Comparison of ENCODE assay signal across 1 cellular context in the genomic region with DNA sequence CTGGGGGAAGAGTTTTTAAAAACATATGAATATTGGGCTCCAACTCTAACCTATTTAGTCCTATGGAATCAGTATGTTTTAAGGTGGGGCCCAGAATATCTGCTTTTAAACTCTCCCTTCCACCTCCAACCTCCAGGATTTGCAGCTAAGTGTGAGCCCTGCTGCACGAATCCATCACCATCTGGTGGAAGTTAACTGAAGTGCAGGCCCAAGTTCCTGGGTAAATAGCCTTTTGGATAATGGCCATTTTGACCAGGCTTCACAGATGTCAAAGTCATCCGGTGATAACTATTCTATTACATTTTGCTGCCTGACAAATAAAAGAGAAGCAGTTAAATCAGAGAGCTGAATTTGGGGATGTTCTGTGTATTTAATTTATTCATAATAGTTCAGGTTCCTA.
TF ChIP-seq lines count a peak whose summit lies in the region.

No MANE protein-coding gene starts in this region.

TF ChIP-seq in H1, 55 proteins besides CTCF, POLR2A, EP300 and RAD21:
- TF ChIP-seq TAF7 (optimal IDR thresholded peaks at IDR 0.05; ENCODE audit: borderline replicate concordance, low read depth, low read length), result peak; percentile 61
- TF ChIP-seq JUN (IDR thresholded peaks at IDR 0.05; ENCODE audit: low read depth, low read length), result no peak
- no peak for TF ChIP-seq USF2 (IDR thresholded peaks at IDR 0.05; ENCODE audit: low read length)
- TF ChIP-seq, protein P1, sequence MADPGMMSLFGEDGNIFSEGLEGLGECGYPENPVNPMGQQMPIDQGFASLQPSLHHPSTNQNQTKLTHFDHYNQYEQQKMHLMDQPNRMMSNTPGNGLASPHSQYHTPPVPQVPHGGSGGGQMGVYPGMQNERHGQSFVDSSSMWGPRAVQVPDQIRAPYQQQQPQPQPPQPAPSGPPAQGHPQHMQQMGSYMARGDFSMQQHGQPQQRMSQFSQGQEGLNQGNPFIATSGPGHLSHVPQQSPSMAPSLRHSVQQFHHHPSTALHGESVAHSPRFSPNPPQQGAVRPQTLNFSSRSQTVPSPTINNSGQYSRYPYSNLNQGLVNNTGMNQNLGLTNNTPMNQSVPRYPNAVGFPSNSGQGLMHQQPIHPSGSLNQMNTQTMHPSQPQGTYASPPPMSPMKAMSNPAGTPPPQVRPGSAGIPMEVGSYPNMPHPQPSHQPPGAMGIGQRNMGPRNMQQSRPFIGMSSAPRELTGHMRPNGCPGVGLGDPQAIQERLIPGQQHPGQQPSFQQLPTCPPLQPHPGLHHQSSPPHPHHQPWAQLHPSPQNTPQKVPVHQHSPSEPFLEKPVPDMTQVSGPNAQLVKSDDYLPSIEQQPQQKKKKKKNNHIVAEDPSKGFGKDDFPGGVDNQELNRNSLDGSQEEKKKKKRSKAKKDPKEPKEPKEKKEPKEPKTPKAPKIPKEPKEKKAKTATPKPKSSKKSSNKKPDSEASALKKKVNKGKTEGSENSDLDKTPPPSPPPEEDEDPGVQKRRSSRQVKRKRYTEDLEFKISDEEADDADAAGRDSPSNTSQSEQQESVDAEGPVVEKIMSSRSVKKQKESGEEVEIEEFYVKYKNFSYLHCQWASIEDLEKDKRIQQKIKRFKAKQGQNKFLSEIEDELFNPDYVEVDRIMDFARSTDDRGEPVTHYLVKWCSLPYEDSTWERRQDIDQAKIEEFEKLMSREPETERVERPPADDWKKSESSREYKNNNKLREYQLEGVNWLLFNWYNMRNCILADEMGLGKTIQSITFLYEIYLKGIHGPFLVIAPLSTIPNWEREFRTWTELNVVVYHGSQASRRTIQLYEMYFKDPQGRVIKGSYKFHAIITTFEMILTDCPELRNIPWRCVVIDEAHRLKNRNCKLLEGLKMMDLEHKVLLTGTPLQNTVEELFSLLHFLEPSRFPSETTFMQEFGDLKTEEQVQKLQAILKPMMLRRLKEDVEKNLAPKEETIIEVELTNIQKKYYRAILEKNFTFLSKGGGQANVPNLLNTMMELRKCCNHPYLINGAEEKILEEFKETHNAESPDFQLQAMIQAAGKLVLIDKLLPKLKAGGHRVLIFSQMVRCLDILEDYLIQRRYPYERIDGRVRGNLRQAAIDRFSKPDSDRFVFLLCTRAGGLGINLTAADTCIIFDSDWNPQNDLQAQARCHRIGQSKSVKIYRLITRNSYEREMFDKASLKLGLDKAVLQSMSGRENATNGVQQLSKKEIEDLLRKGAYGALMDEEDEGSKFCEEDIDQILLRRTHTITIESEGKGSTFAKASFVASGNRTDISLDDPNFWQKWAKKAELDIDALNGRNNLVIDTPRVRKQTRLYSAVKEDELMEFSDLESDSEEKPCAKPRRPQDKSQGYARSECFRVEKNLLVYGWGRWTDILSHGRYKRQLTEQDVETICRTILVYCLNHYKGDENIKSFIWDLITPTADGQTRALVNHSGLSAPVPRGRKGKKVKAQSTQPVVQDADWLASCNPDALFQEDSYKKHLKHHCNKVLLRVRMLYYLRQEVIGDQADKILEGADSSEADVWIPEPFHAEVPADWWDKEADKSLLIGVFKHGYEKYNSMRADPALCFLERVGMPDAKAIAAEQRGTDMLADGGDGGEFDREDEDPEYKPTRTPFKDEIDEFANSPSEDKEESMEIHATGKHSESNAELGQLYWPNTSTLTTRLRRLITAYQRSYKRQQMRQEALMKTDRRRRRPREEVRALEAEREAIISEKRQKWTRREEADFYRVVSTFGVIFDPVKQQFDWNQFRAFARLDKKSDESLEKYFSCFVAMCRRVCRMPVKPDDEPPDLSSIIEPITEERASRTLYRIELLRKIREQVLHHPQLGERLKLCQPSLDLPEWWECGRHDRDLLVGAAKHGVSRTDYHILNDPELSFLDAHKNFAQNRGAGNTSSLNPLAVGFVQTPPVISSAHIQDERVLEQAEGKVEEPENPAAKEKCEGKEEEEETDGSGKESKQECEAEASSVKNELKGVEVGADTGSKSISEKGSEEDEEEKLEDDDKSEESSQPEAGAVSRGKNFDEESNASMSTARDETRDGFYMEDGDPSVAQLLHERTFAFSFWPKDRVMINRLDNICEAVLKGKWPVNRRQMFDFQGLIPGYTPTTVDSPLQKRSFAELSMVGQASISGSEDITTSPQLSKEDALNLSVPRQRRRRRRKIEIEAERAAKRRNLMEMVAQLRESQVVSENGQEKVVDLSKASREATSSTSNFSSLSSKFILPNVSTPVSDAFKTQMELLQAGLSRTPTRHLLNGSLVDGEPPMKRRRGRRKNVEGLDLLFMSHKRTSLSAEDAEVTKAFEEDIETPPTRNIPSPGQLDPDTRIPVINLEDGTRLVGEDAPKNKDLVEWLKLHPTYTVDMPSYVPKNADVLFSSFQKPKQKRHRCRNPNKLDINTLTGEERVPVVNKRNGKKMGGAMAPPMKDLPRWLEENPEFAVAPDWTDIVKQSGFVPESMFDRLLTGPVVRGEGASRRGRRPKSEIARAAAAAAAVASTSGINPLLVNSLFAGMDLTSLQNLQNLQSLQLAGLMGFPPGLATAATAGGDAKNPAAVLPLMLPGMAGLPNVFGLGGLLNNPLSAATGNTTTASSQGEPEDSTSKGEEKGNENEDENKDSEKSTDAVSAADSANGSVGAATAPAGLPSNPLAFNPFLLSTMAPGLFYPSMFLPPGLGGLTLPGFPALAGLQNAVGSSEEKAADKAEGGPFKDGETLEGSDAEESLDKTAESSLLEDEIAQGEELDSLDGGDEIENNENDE (IDR thresholded peaks at IDR 0.05; ENCODE audit: insufficient replicate concordance, low read length), result no peak
- no peak for TF ChIP-seq TAF1 (IDR thresholded peaks at IDR 0.05; ENCODE audit: low read depth, low read length)
- no peak for TF ChIP-seq HDAC6 (IDR thresholded peaks at IDR 0.05; ENCODE audit: low read depth, low read length)
- peak; percentile 66; the same call in 1 of the 2 replicates for TF ChIP-seq YY1 (IDR thresholded peaks at IDR 0.05; ENCODE audit: low read depth, low read length)
TF ChIP-seq in H1: peak in this region for 2.
